ENCODE assay signal across 25 cellular contexts in genomic region chr14:72711936-72712335, GRCh38.
A peak's percentile ranks its signal among the peaks of the same experiment; 100 is the strongest.
DNase-seq lines count a peak whose midpoint lies in the region; ATAC-seq, FAIRE-seq and TF ChIP-seq lines count a peak whose summit lies in the region.
"Had no signal": no experiment of that assay in that cellular context is flagged by ENCODE, and none has a peak within 500 bp of the region (broad histone marks: within the 10 kb centered on the region; RNA-seq: fewer than 3 reads in every experiment).

No MANE protein-coding gene starts in this region.

- no peaks in the 10 kb centered on the region for H3K27me3 ChIP-seq in left ventricle myocardium inferior (ENCODE audit: low read depth)
- no peaks in the 10 kb centered on the region for H3K27me3 ChIP-seq in heart left ventricle
- H3K27me3 ChIP-seq in bronchial epithelial cell (ENCODE audit: control insufficient read depth, insufficient read depth, low read length): no peaks in the 10 kb centered on the region
- H3K27me3 ChIP-seq in neural progenitor cell: no peaks in the 10 kb centered on the region
- H3K27me3 ChIP-seq: BE2C had no signal

- no peak for TF ChIP-seq POLR2A in heart left ventricle (IDR thresholded peaks at IDR 0.05)

- H3K9ac ChIP-seq in neural progenitor cell: no peak overlapping the region
- H3K9ac ChIP-seq: GM23248 had no signal

- no peaks in the 10 kb centered on the region for H3F3A ChIP-seq in neural progenitor cell (ENCODE audit: low read depth)

- no peak overlapping the region for H2AFZ ChIP-seq in neural progenitor cell (replicated peaks)
- H2AFZ ChIP-seq: GM23248 had no signal

- intact Hi-C loops in left ventricle myocardium inferior (cut with micrococcal nuclease): no loop called here
- intact Hi-C loops in heart left ventricle (cut with DNase I): loop anchor here in 6 of 10 donors (5.0 to 10.0 kb wide), 3 partner anchors 103 to 183 kb away; partner anchors contain the start of gene DPF3 (in 6 of the 6)
- intact Hi-C loops in activated naive CD4-positive, alpha-beta T cell treated with anti-CD3 and anti-CD28 coated beads for 36 hours (cut with micrococcal nuclease): loop anchor here (5.0 to 10.0 kb wide), 2 partner anchors 183 to 195 kb away; partner anchors contain the start of gene DPF3

- H4K20me1 ChIP-seq in neural progenitor cell (ENCODE audit: low read depth): no peaks in the 10 kb centered on the region

- H3K4me1 ChIP-seq in left ventricle myocardium inferior: peaks cover 51% of the 10 kb centered on the region
- peaks cover 0 to 55% (median 32%) of the 10 kb centered on the region in 12 donors for H3K4me1 ChIP-seq in heart left ventricle
- peaks cover 12% of the 10 kb centered on the region for H3K4me1 ChIP-seq in neural progenitor cell
- H3K4me1 ChIP-seq: Caco-2 had no signal

- CTCF ChIA-PET in activated naive CD4-positive, alpha-beta T cell treated with anti-CD3 and anti-CD28 coated beads for 36 hours (lab: Charles Lee): interaction anchor here (0.8 to 1.2 kb wide), 2 partner anchors 98 to 192 kb away, joined by 3 read pairs; no protein-coding TSS in a partner anchor

- H3K36me3 ChIP-seq in left ventricle myocardium inferior (no peaks in the 10 kb centered on the region), heart left ventricle (peaks cover 0 to 16% (median 0%) of the 10 kb centered on the region in 9 donors), bronchial epithelial cell (ENCODE audit: control insufficient read depth, insufficient read depth, low read length) (no peaks in the 10 kb centered on the region), neural progenitor cell (no peaks in the 10 kb centered on the region)

- DNase-seq in left ventricle myocardium inferior (no peak), heart left ventricle (no peak), bronchial epithelial cell (ENCODE audit: low read depth) (no peak), neural progenitor cell (ENCODE audit: low spot score) (no peak), substantia nigra (lab: John Stamatoyannopoulos, UW) (peak in 4 of 49 donors; percentile 11 to 35 (median 20)), SKM-1 treated with dmso at 0.1 percent for 144 hours (lab: John Stamatoyannopoulos, UW; ENCODE audit: unreplicated experiment) (no peak)
- DNase-seq in activated naive CD4-positive, alpha-beta T cell treated with anti-CD3 and anti-CD28 coated beads for 36 hours: no peak
- DNase-seq: BE2C; Caco-2; CD4-positive, CD25-positive, alpha-beta regulatory T cell; DMS153; GDM1; GM23248; HCEC 1CT; NCI-H1105; NCI-H2081; NCI-H2171 treated with DMSO at 0.1 percent for 48 hours; NCI-H446; NCI-H748 treated with DMSO at 0.1 percent for 48 hours; NK-92 treated with Interleukin-12 subunit alpha and Interleukin-12 subunit beta, amount 100 ng/mL, for 24 hours; Right ventricle myocardium superior had no signal

- FAIRE-seq in bronchial epithelial cell (lab: Jason Lieb, UNC): peak; percentile 55
- FAIRE-seq: A204.1, K562, RCC 7860 had no signal

- H3K27me3 Mint-ChIP-seq in neural progenitor cell (ENCODE audit: insufficient read depth, low read depth): peaks cover 4% of the 10 kb centered on the region
- H3K27me3 Mint-ChIP-seq in activated naive CD4-positive, alpha-beta T cell treated with anti-CD3 and anti-CD28 coated beads for 36 hours (ENCODE audit: low read depth): no peaks in the 10 kb centered on the region
- H3K27me3 Mint-ChIP-seq: CD4-positive, CD25-positive, alpha-beta regulatory T cell had no signal

- no peaks in the 10 kb centered on the region for H3K9me3 Mint-ChIP-seq in neural progenitor cell
- no peaks in the 10 kb centered on the region for H3K9me3 Mint-ChIP-seq in activated naive CD4-positive, alpha-beta T cell treated with anti-CD3 and anti-CD28 coated beads for 36 hours
- H3K9me3 Mint-ChIP-seq: CD4-positive, CD25-positive, alpha-beta regulatory T cell had no signal

- H3K4me3 ChIP-seq in left ventricle myocardium inferior: no peak overlapping the region
- H3K4me3 ChIP-seq in heart left ventricle: no peak overlapping the region
- H3K4me3 ChIP-seq in bronchial epithelial cell (ENCODE audit: low read depth, low read length): no peak overlapping the region
- no peak overlapping the region for H3K4me3 ChIP-seq in neural progenitor cell
- H3K4me3 ChIP-seq: GM23248, K562 had no signal

- H3K27ac ChIP-seq in left ventricle myocardium inferior (replicated peaks) (peak overlapping the region; percentile 56), heart left ventricle (peak overlapping the region in 5 of 12 donors; percentile 9 to 89 (median 54)), neural progenitor cell (no peak overlapping the region), substantia nigra (ENCODE audit: low read depth, low read length, poor library complexity, severe bottlenecking) (peak overlapping the region; percentile 18)
- H3K27ac ChIP-seq: GM23248 had no signal

- whole genome bisulfite sequencing in heart left ventricle, 4 donors: 61 to 67% (median 63%) methylated on average over 12 of the region's 12 CpGs

- ATAC-seq in heart left ventricle (no peak), HG02610 (IDR thresholded peaks at IDR 0.05; ENCODE audit: unreplicated experiment) (no peak)
- ATAC-seq: K562 had no signal

- H3K4me1 Mint-ChIP-seq in neural progenitor cell: peaks cover 34% of the 10 kb centered on the region
- peaks cover 26% of the 10 kb centered on the region for H3K4me1 Mint-ChIP-seq in activated naive CD4-positive, alpha-beta T cell treated with anti-CD3 and anti-CD28 coated beads for 36 hours (ENCODE audit: low read depth)

- H3K9me3 ChIP-seq in left ventricle myocardium inferior (replicated peaks) (no peaks in the 10 kb centered on the region), heart left ventricle (no peaks in the 10 kb centered on the region), neural progenitor cell (ENCODE audit: low read depth) (no peaks in the 10 kb centered on the region)
- H3K9me3 ChIP-seq: BE2C, Caco-2 had no signal

- H3K27ac Mint-ChIP-seq in neural progenitor cell: peak overlapping the region; percentile 34
- H3K27ac Mint-ChIP-seq in activated naive CD4-positive, alpha-beta T cell treated with anti-CD3 and anti-CD28 coated beads for 36 hours: no peak overlapping the region

- TF ChIP-seq CTCF in left ventricle myocardium inferior (IDR thresholded peaks at IDR 0.05; ENCODE audit: borderline replicate concordance) (no peak), heart left ventricle (IDR thresholded peaks at IDR 0.05) (no peak), bronchial epithelial cell (IDR thresholded peaks at IDR 0.05; ENCODE audit: insufficient read depth, low read length, severe bottlenecking) (no peak), neural progenitor cell (IDR thresholded peaks at IDR 0.05) (no peak)

- H3K4me2 ChIP-seq in neural progenitor cell: no peak overlapping the region

- no peaks in the 10 kb centered on the region for H3K79me2 ChIP-seq in neural progenitor cell (ENCODE audit: low read depth)

- H3K36me3 Mint-ChIP-seq in neural progenitor cell: no peaks in the 10 kb centered on the region
- no peaks in the 10 kb centered on the region for H3K36me3 Mint-ChIP-seq in activated naive CD4-positive, alpha-beta T cell treated with anti-CD3 and anti-CD28 coated beads for 36 hours (ENCODE audit: low read depth)
- H3K36me3 Mint-ChIP-seq: CD4-positive, CD25-positive, alpha-beta regulatory T cell had no signal

- no peak overlapping the region for H3K4me3 Mint-ChIP-seq in neural progenitor cell
- H3K4me3 Mint-ChIP-seq in activated naive CD4-positive, alpha-beta T cell treated with anti-CD3 and anti-CD28 coated beads for 36 hours: no peak overlapping the region
